In the genomic region with DNA sequence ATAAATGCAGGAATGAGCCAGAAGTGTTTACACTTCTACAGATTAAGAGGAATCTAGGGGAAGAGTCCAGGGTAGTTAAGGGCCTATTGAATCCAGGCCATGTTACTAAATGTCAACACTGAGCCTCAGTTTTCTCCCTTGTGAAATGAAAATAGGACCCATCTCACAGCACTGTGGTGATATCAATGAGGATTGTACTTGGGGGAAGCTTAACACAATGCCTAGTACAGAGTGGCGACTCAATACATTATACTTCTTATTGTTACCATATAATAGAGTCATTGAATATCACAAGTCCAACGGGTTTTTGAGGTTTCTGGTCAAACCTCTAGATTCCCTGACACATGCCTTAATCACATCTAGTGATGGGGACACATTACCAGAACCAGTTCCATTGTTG, we compare ENCODE assay signal across 21 cellular contexts.
"Had no signal": no experiment of that assay in that cellular context is flagged by ENCODE, and none has a peak within 500 bp of the region (broad histone marks: within the 10 kb centered on the region; RNA-seq: fewer than 3 reads in every experiment).

No MANE protein-coding gene starts in this region.

- H3K9me3 Mint-ChIP-seq: activated CD4-positive, alpha-beta memory T cell treated with anti-CD3 and anti-CD28 coated beads for 36 hours; activated naive CD4-positive, alpha-beta T cell treated with anti-CD3 and anti-CD28 coated beads for 36 hours; dendritic cell treated with granulocyte-macrophage colony-stimulating factor and Interleukin-4, amounts not matched to agents 40 ng/mL and 50 ng/mL, for 4 days; memory B cell; stimulated activated naive B cell treated with anti-CD40 and anti-IgM and Interleukin-4, amounts not matched to agents 10 μg/mL and 1 μg/mL and 100 μg/mL, for 72 hours; T-helper 2 cell treated with Interferon-gamma antibody and Interleukin-4, amounts not matched to agents 5 μg/mL and 100 μg/mL, for 36 hours; WTC11 had no signal

- H3K36me3 ChIP-seq: uterus had no signal

- H3K27ac Mint-ChIP-seq: activated CD4-positive, alpha-beta memory T cell treated with anti-CD3 and anti-CD28 coated beads for 36 hours; activated naive CD4-positive, alpha-beta T cell treated with anti-CD3 and anti-CD28 coated beads for 36 hours; dendritic cell treated with granulocyte-macrophage colony-stimulating factor and Interleukin-4, amounts not matched to agents 40 ng/mL and 50 ng/mL, for 4 days; memory B cell; stimulated activated naive B cell treated with anti-CD40 and anti-IgM and Interleukin-4, amounts not matched to agents 10 μg/mL and 1 μg/mL and 100 μg/mL, for 72 hours; T-helper 2 cell treated with Interferon-gamma antibody and Interleukin-4, amounts not matched to agents 5 μg/mL and 100 μg/mL, for 36 hours; WTC11 had no signal

- H3K4me3 Mint-ChIP-seq: activated CD4-positive, alpha-beta memory T cell treated with anti-CD3 and anti-CD28 coated beads for 36 hours; activated naive CD4-positive, alpha-beta T cell treated with anti-CD3 and anti-CD28 coated beads for 36 hours; dendritic cell treated with granulocyte-macrophage colony-stimulating factor and Interleukin-4, amounts not matched to agents 40 ng/mL and 50 ng/mL, for 4 days; memory B cell; stimulated activated naive B cell treated with anti-CD40 and anti-IgM and Interleukin-4, amounts not matched to agents 10 μg/mL and 1 μg/mL and 100 μg/mL, for 72 hours; T-helper 2 cell treated with Interferon-gamma antibody and Interleukin-4, amounts not matched to agents 5 μg/mL and 100 μg/mL, for 36 hours; WTC11 had no signal

- H3K9me3 ChIP-seq: ascending aorta, breast epithelium, gastrocnemius medialis, heart left ventricle, left ventricle myocardium inferior, pancreas, tibial artery, uterus had no signal

- FAIRE-seq: pancreas, TTC549 had no signal

- ATAC-seq: gastrocnemius medialis; heart left ventricle; pancreas; sciatic nerve; stimulated activated naive B cell treated with anti-CD40 and anti-IgM and Interleukin-4, amounts not matched to agents 10 μg/mL and 1 μg/mL and 100 μg/mL, for 72 hours; WTC11 had no signal

- H3K27me3 ChIP-seq: ascending aorta, breast epithelium, gastrocnemius medialis, heart left ventricle, pancreas, tibial artery, uterus had no signal

- H3K27ac ChIP-seq: ascending aorta, breast epithelium, gastrocnemius medialis, heart left ventricle, left ventricle myocardium inferior, pancreas, tibial artery, uterus had no signal

- DNase-seq: activated CD4-positive, alpha-beta memory T cell treated with anti-CD3 and anti-CD28 coated beads for 36 hours; activated CD4-positive, alpha-beta T cell treated with anti-CD3 and anti-CD28 coated beads for 4 hours; activated naive CD4-positive, alpha-beta T cell treated with anti-CD3 and anti-CD28 coated beads for 36 hours; cerebellar nuclear complex; effector memory CD4-positive, alpha-beta T cell; gastrocnemius medialis; heart left ventricle; left ventricle myocardium inferior; pancreas; stimulated activated CD4-positive, alpha-beta T cell treated with anti-CD3 and anti-CD28 coated beads, Interleukin-4, amount 100 ng/mL, for 24 hours; stimulated activated naive B cell treated with anti-CD40 and anti-IgM and Interleukin-4, amounts not matched to agents 10 μg/mL and 1 μg/mL and 100 μg/mL, for 72 hours; tibial artery; uterus had no signal

- H3K4me1 Mint-ChIP-seq: stimulated activated naive B cell treated with anti-CD40 and anti-IgM and Interleukin-4, amounts not matched to agents 10 μg/mL and 1 μg/mL and 100 μg/mL, for 72 hours; WTC11 had no signal

- H3K27me3 Mint-ChIP-seq: activated CD4-positive, alpha-beta memory T cell treated with anti-CD3 and anti-CD28 coated beads for 36 hours; dendritic cell treated with granulocyte-macrophage colony-stimulating factor and Interleukin-4, amounts not matched to agents 40 ng/mL and 50 ng/mL, for 4 days; memory B cell; stimulated activated naive B cell treated with anti-CD40 and anti-IgM and Interleukin-4, amounts not matched to agents 10 μg/mL and 1 μg/mL and 100 μg/mL, for 72 hours had no signal

- H3K4me3 ChIP-seq: ascending aorta, breast epithelium, gastrocnemius medialis, heart left ventricle, left ventricle myocardium inferior, pancreas, tibial artery, uterus had no signal
